In genomic region chr2:115105966-115106365, GRCh38 we compare ENCODE assay signal across 5 cellular contexts.
"Had no signal": no experiment of that assay in that cellular context is flagged by ENCODE, and none has a peak within 500 bp of the region (broad histone marks: within the 10 kb centered on the region; RNA-seq: fewer than 3 reads in every experiment).

No MANE protein-coding gene starts in this region.

- DNase-seq: IMR-90, KBM-7, KG1 had no signal

- H3K27ac ChIP-seq: HL-60 had no signal

- H3K4me3 ChIP-seq: K562 had no signal
